In genomic region chr1:27306892-27307850, GRCh38 we compare ENCODE assay signal across 1 cellular context.
TF ChIP-seq lines count a peak whose summit lies in the region.

No MANE protein-coding gene starts in this region.

TF ChIP-seq in endothelial cell of umbilical vein, 7 proteins besides CTCF, POLR2A, EP300 and RAD21:
- TF ChIP-seq, protein P1, sequence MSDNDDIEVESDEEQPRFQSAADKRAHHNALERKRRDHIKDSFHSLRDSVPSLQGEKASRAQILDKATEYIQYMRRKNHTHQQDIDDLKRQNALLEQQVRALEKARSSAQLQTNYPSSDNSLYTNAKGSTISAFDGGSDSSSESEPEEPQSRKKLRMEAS (IDR thresholded peaks at IDR 0.05; ENCODE audit: insufficient read depth, insufficient read length), result no peak
- TF ChIP-seq MYC (IDR thresholded peaks at IDR 0.05; ENCODE audit: low read depth, low read length) (no peak), FOS (IDR thresholded peaks at IDR 0.05; ENCODE audit: borderline replicate concordance, insufficient read depth, low read length) (no peak), GATA2 (IDR thresholded peaks at IDR 0.05; ENCODE audit: insufficient read depth, insufficient read length, low read depth, low read length) (no peak), POLR2AphosphoS5 (IDR thresholded peaks at IDR 0.05; ENCODE audit: insufficient read depth, low read depth, low read length) (no peak), JUN (IDR thresholded peaks at IDR 0.05; ENCODE audit: borderline replicate concordance, insufficient read depth, insufficient read length, low read depth) (no peak), EZH2 (IDR thresholded peaks at IDR 0.05; ENCODE audit: borderline replicate concordance, low read depth, low read length, severe bottlenecking) (no peak)
